22 cellular contexts compared by ENCODE assay signal in the genomic region with DNA sequence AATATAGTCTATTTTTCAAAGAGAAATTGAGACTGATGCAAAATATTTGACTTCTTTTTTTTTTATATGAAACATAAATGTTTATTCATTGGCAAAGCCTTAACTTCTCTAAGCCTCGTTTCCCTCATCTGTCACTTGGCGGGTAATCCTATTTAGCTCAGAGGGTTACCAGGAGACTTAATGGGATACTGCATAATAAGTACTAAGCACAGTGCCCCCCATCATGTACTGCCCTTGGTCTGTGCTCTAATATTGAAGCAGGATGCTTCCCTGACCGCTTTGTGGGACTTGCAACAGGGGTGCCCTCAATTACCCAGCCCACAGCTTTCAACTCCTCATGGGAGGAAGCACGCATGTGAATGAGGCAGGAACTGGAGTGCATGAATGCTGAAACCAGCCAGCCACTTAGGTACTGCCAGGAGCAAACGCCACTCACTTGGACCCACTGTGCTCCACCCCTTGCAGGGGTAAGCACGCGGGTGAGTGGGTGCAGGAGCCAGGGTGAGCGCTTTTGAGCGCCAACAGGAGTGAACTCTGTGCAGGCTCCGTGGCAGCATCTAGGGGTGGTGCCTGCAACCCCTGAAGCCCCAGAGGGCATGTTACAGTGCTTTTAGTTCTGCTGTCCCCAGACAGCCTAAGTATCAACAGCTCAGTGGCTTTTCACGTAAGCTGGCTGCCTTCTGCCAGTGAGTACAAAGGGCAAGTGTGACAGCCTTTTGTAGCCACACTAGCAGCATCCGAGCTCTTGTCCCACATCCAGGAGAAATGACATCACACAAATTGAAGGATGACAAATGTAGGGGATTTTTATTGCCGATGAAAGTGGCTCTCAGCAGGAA.
"Had no signal": no experiment of that assay in that cellular context is flagged by ENCODE, and none has a peak within 500 bp of the region (broad histone marks: within the 10 kb centered on the region; RNA-seq: fewer than 3 reads in every experiment).

No MANE protein-coding gene starts in this region.

- H3K27me3 ChIP-seq: adrenal gland, ascending aorta, sigmoid colon, testis, vagina had no signal

- H3K27ac ChIP-seq: adrenal gland, ascending aorta, heart left ventricle, sigmoid colon, testis, vagina had no signal

- ATAC-seq: activated CD4-positive, CD25-positive, alpha-beta regulatory T cell treated with anti-CD3 and anti-CD28 coated beads, Interleukin-2, amount 50 U/mL, for 24 hours; activated naive CD4-positive, alpha-beta T cell treated with anti-CD3 and anti-CD28 coated beads, Interleukin-2, amount 50 U/mL, for 72 hours; stimulated activated naive B cell treated with anti-CD40 and anti-IgM and Interleukin-4, amounts not matched to agents 10 μg/mL and 1 μg/mL and 100 μg/mL, for 72 hours had no signal

- H3K4me3 ChIP-seq: adrenal gland, ascending aorta, heart left ventricle, sigmoid colon, smooth muscle cell, testis, vagina had no signal

- DNase-seq: activated CD4-positive, alpha-beta memory T cell treated with anti-CD3 and anti-CD28 coated beads, Interleukin-2, amount 10 ng/mL, durations not matched to agents 7 days and 5 days; activated CD4-positive, alpha-beta T cell treated with anti-CD3 and anti-CD28 coated beads, Interleukin-2, amount 10 ng/mL, durations not matched to agents 24 days and 14 days; adrenal gland; central memory CD4-positive, alpha-beta T cell; dermis blood vessel endothelial cell; effector CD8-positive, alpha-beta T cell; foreskin melanocyte; heart left ventricle; mesenchymal stem cell; posterior cingulate gyrus; sigmoid colon; stimulated activated CD4-positive, alpha-beta T cell treated with anti-CD3 and anti-CD28 coated beads, Interleukin-15, amount 100 ng/mL, for 24 hours; stimulated activated CD4-positive, alpha-beta T cell treated with anti-CD3 and anti-CD28 coated beads, Interleukin-2, amount 100 ng/mL, for 48 hours; stimulated activated CD8-positive, alpha-beta memory T cell treated with anti-CD3 and anti-CD28 coated beads, Interleukin-4, amount 100 ng/mL, for 48 hours; stimulated activated naive B cell treated with anti-CD40 and anti-IgM and Interleukin-4, amounts not matched to agents 10 μg/mL and 1 μg/mL and 100 μg/mL, for 72 hours; T1000; testis had no signal

- H3K36me3 ChIP-seq: adrenal gland, ascending aorta, heart left ventricle, sigmoid colon, vagina had no signal

- H3K4me1 ChIP-seq: adrenal gland, ascending aorta, heart left ventricle, sigmoid colon, testis, vagina had no signal

- H3K4me2 ChIP-seq: smooth muscle cell had no signal

- H3K9me3 ChIP-seq: adrenal gland, ascending aorta, heart left ventricle, sigmoid colon, testis, vagina had no signal
